In genomic region chrX:120468825-120469525, GRCh38 we compare ENCODE assay signal across 8 cellular contexts. TPM values are rescaled to one million over a fixed set of nuclear protein-coding genes. Genes with fewer than 3 reads are reported as not detected.
DNase-seq lines count a peak whose midpoint lies in the region; ATAC-seq, FAIRE-seq and TF ChIP-seq lines count a peak whose summit lies in the region.

Gene LAMP2, minus strand, starts transcription at chrX:120469296. Its CDS starts 127 bp downstream, at chrX:120469169.

- no peaks in the 10 kb centered on the region for H3K36me3 Mint-ChIP-seq in activated naive CD4-positive, alpha-beta T cell treated with anti-CD3 and anti-CD28 coated beads for 36 hours (ENCODE audit: low read depth)

- H3K4me3 ChIP-seq in NB4 (ENCODE audit: low read depth, low read length) (peak within 1 kb of the TSS; percentile 94), neutrophil (ENCODE audit: low read depth in 1 of 2, low read length in 1 of 2) (peak within 1 kb of the TSS; percentile 70 to 73)

- no peaks in the 10 kb centered on the region for H3K9me3 ChIP-seq in neutrophil

- TF ChIP-seq CTCF in NB4 (IDR thresholded peaks at IDR 0.05; ENCODE audit: low read depth, low read length) = no peak
- TF ChIP-seq CTCF in neutrophil (IDR thresholded peaks at IDR 0.05) = no peak
- no peak for TF ChIP-seq CTCF in subcutaneous adipose tissue (IDR thresholded peaks at IDR 0.05; ENCODE audit: low read depth)

- H3K4me3 Mint-ChIP-seq in activated naive CD4-positive, alpha-beta T cell treated with anti-CD3 and anti-CD28 coated beads for 36 hours = peak within 1 kb of the TSS; percentile 86

- H3K27me3 Mint-ChIP-seq in activated naive CD4-positive, alpha-beta T cell treated with anti-CD3 and anti-CD28 coated beads for 36 hours (ENCODE audit: low read depth) = no peaks in the 10 kb centered on the region

- H3K36me3 ChIP-seq in neutrophil = no peaks in the 10 kb centered on the region

- peak; percentile 72 for TF ChIP-seq POLR2A in NB4 (IDR thresholded peaks at IDR 0.05; ENCODE audit: extremely low read depth, insufficient read length)

- no peaks in the 10 kb centered on the region for H3K27me3 ChIP-seq in neutrophil

- CTCF ChIA-PET in activated naive CD4-positive, alpha-beta T cell treated with anti-CD3 and anti-CD28 coated beads for 36 hours (lab: Charles Lee) = no interaction called here

- peak within 1 kb of the TSS; percentile 91 for H3K27ac Mint-ChIP-seq in activated naive CD4-positive, alpha-beta T cell treated with anti-CD3 and anti-CD28 coated beads for 36 hours

- peaks cover 15% of the 10 kb centered on the region for H3K4me1 Mint-ChIP-seq in activated naive CD4-positive, alpha-beta T cell treated with anti-CD3 and anti-CD28 coated beads for 36 hours (ENCODE audit: low read depth)

- H3K9me3 Mint-ChIP-seq in activated naive CD4-positive, alpha-beta T cell treated with anti-CD3 and anti-CD28 coated beads for 36 hours = no peaks in the 10 kb centered on the region

- intact Hi-C loops in activated naive CD4-positive, alpha-beta T cell treated with anti-CD3 and anti-CD28 coated beads for 36 hours (cut with micrococcal nuclease) = loop anchor here (1.0 to 5.0 kb wide), 5 partner anchors 12 to 219 kb away; partner anchors contain the start of genes CUL4B and ZBTB33

- DNase-seq in GM04504 (ENCODE audit: low read depth) (peak; percentile 64), NB4 (ENCODE audit: low read depth) (peak; percentile 91), SK-N-DZ (ENCODE audit: low spot score) (peak; percentile 89), frontal cortex (ENCODE audit: low spot score in 2 of 2) (peak; percentile 44 to 75)
- peak; percentile 87 for DNase-seq in activated naive CD4-positive, alpha-beta T cell treated with anti-CD3 and anti-CD28 coated beads for 36 hours

- peak; percentile 99 for ATAC-seq in HG02571 (IDR thresholded peaks at IDR 0.05; ENCODE audit: unreplicated experiment)

- FAIRE-seq in frontal cortex (lab: Jason Lieb, UNC) = no peak

- peak within 1 kb of the TSS; percentile 97 for H3K27ac ChIP-seq in neutrophil

- H3K4me1 ChIP-seq in neutrophil (ENCODE audit: control insufficient read depth in 1 of 2, insufficient read depth in 1 of 2, low read depth in 1 of 2, low read length in 1 of 2) = peaks cover 44 to 45% of the 10 kb centered on the region in 2 experiments

RNA-seq across cellular contexts. Expression of gene LAMP2, which starts in this region (rescaled TPM):
- polyA plus RNA-seq in SK-N-DZ (2014; cell fraction: cytosol; rRNA removed) = 25.3 and 27.6 TPM in 2 replicates
- polyA plus RNA-seq in SK-N-DZ (2014; cell fraction: nucleus; rRNA removed) = 10.5 and 12.2 TPM in 2 replicates
- 10 to 100 TPM; 37.9 to 38.0 TPM for total RNA-seq in activated naive CD4-positive, alpha-beta T cell treated with anti-CD3 and anti-CD28 coated beads for 36 hours
- total RNA-seq in frontal cortex = 33.8 TPM
- 100 to 1,000 TPM in 3 of 4 donors, 10 to 100 TPM in 1; 67.3 to 224 (median 130) TPM for total RNA-seq in subcutaneous adipose tissue

Comparison
In these comparisons a context has a peak if more than half of its experiments do, and no peak if none do; other contexts are left out.
1. Peak in every context shown above with its lines: DNase-seq, ATAC-seq, H3K4me3 ChIP-seq and H3K27ac ChIP-seq.